1 cellular context compared by ENCODE assay signal in the genomic region with DNA sequence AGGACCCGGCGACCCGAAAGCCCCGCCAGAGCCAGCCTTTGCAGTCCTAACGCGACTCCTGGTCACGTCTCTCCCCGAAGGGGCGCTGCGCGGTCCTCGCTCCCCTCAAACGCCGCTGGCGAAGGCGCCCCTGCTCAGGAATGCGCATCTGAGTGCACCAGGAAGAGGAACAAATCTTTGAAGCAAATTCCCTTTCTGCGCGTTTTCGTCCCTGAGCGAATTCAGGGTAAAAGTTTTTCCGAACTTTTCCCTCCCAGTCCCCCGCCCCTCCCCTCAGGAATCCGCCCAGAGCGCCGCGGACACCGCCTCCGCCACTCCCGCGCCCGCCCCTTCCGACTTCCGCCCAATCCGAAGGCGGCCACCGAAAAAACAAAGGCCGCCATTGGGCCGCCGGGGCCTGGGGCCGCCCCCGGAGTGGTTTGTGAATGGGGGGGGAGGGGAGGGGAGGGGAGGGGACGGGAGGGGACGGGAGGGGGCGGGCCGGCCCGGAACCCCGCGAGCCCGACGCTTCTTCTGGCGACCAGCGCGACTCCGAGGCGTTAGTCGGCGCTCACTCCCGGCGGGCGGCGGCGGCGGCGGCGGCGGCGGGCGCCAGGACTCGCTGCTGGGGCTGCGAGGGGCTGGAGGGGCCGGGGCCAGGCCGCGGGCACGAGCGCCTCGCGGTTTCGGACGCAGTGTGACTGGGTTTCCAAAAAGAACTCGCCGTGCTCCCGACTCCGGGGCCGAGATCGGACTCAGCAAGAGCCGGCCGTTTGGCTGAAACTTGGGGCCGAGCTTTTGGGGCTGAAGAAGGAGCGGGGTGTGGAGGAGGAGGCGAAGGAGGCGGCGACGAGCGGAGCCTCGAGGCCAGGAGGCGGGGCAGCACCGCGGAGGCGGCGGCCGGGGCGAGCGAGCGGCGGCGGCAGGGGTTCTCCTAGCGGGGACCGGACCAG.
TF ChIP-seq lines count a peak whose summit lies in the region.

A gene (plus strand): TSS at position 539 of the 932 bp plus-strand sequence. CDS start 793 bp downstream, outside the sequence.

TF ChIP-seq in HepG2, 621 proteins besides CTCF, POLR2A, EP300 and RAD21 (continued from another document and continues in another):
- TF ChIP-seq, protein P1, sequence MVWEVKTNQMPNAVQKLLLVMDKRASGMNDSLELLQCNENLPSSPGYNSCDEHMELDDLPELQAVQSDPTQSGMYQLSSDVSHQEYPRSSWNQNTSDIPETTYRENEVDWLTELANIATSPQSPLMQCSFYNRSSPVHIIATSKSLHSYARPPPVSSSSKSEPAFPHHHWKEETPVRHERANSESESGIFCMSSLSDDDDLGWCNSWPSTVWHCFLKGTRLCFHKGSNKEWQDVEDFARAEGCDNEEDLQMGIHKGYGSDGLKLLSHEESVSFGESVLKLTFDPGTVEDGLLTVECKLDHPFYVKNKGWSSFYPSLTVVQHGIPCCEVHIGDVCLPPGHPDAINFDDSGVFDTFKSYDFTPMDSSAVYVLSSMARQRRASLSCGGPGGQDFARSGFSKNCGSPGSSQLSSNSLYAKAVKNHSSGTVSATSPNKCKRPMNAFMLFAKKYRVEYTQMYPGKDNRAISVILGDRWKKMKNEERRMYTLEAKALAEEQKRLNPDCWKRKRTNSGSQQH (CRISPR knock-in tag; IDR thresholded peaks at IDR 0.05; ENCODE audit: low read depth), result no peak
- TF ChIP-seq ZNF792 (CRISPR knock-in tag; IDR thresholded peaks at IDR 0.05), result no peak
- TF ChIP-seq NFIB (CRISPR knock-in tag; IDR thresholded peaks at IDR 0.05; ENCODE audit: borderline replicate concordance), result no peak
- 0 out of 2 replicates have a peak, but pooled peaks have one; percentile 57 for TF ChIP-seq ZNF670 (CRISPR knock-in tag; IDR thresholded peaks at IDR 0.05; ENCODE audit: borderline replicate concordance)
- TF ChIP-seq ZNF841 (CRISPR knock-in tag; IDR thresholded peaks at IDR 0.05; ENCODE audit: borderline replicate concordance), result no peak
- TF ChIP-seq, protein P2, sequence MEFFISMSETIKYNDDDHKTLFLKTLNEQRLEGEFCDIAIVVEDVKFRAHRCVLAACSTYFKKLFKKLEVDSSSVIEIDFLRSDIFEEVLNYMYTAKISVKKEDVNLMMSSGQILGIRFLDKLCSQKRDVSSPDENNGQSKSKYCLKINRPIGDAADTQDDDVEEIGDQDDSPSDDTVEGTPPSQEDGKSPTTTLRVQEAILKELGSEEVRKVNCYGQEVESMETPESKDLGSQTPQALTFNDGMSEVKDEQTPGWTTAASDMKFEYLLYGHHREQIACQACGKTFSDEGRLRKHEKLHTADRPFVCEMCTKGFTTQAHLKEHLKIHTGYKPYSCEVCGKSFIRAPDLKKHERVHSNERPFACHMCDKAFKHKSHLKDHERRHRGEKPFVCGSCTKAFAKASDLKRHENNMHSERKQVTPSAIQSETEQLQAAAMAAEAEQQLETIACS (CRISPR knock-in tag; IDR thresholded peaks at IDR 0.05), result peak; percentile 58
- TF ChIP-seq, protein P3, sequence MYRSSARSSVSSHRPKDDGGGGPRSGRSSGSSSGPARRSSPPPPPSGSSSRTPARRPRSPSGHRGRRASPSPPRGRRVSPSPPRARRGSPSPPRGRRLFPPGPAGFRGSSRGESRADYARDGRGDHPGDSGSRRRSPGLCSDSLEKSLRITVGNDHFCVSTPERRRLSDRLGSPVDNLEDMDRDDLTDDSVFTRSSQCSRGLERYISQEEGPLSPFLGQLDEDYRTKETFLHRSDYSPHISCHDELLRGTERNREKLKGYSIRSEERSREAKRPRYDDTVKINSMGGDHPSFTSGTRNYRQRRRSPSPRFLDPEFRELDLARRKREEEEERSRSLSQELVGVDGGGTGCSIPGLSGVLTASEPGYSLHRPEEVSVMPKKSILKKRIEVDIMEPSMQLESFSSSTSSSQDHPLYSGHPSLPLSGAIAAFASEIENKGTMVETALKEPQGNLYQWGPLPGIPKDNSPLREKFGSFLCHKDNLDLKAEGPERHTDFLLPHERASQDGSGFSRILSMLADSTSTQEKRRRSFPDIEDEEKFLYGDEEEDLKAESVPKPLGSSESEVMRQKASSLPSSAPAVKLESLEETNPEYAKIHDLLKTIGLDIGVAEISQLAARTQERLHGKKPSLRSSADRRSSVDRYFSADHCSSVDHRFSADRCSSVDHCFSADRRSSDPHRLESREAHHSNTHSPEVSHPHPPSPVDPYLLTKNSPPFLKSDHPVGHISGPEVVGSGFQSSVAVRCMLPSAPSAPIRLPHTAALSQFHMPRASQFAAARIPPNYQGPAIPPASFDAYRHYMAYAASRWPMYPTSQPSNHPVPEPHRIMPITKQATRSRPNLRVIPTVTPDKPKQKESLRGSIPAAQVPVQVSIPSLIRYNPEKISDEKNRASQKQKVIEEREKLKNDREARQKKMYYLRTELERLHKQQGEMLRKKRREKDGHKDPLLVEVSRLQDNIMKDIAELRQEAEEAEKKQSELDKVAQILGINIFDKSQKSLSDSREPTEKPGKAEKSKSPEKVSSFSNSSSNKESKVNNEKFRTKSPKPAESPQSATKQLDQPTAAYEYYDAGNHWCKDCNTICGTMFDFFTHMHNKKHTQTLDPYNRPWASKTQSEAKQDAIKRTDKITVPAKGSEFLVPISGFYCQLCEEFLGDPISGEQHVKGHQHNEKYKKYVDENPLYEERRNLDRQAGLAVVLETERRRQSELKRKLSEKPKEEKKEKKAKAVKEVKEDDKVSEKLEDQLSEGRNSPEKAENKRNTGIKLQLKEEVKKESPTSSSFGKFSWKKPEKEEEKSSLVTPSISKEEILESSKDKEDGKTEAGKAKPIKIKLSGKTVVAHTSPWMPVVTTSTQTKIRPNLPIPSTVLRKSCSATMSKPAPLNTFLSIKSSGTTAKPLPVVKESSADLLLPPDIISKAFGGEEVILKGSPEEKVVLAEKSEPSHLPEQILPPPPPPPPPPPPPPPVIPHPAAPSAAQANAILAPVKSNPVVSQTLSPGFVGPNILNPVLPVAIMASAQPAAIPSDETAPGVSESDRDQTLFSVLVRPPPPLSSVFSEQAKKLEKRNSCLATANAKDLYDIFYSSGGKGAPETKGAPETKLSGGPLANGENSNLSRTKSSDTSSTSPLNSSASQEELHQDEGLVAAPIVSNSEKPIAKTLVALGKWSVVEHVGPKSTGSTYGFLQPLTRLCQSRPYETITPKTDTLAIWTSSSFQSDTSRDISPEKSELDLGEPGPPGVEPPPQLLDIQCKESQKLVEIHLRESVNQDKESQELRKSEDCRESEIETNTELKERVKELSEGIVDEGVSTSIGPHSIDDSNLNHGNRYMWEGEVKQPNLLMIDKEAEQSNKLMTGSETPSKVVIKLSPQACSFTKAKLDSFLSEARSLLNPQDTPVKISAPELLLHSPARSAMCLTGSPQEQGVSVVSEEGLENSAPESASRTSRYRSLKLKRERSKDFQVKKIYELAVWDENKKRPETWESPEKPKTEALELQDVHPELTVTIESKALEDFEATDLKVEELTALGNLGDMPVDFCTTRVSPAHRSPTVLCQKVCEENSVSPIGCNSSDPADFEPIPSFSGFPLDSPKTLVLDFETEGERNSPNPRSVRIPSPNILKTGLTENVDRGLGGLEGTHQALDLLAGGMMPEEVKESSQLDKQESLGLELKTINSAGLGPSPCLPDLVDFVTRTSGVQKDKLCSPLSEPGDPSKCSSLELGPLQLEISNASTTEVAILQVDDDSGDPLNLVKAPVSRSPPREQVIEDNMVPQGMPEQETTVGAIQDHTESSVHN (CRISPR knock-in tag; IDR thresholded peaks at IDR 0.05), result no peak
- TF ChIP-seq RBM22 (optimal IDR thresholded peaks at IDR 0.05; ENCODE audit: low read length), result no peak
- TF ChIP-seq SOX5 (CRISPR knock-in tag; IDR thresholded peaks at IDR 0.05; ENCODE audit: borderline replicate concordance), result no peak
- TF ChIP-seq ARID2 (CRISPR knock-in tag; IDR thresholded peaks at IDR 0.05; ENCODE audit: borderline replicate concordance), result no peak
- TF ChIP-seq TCF7 (IDR thresholded peaks at IDR 0.05; ENCODE audit: low read depth), result no peak
- peak; percentile 8; the same call in 1 of the 2 replicates for TF ChIP-seq BCL6 (CRISPR knock-in tag; IDR thresholded peaks at IDR 0.05)
- no peak for TF ChIP-seq ZNF547 (CRISPR knock-in tag; IDR thresholded peaks at IDR 0.05)
- no peak for TF ChIP-seq NR2F6 (IDR thresholded peaks at IDR 0.05)
- TF ChIP-seq NR2F6 (CRISPR knock-in tag; IDR thresholded peaks at IDR 0.05), result no peak
- no peak for TF ChIP-seq PAWR (CRISPR knock-in tag; IDR thresholded peaks at IDR 0.05; ENCODE audit: borderline replicate concordance)
- TF ChIP-seq, protein P4, sequence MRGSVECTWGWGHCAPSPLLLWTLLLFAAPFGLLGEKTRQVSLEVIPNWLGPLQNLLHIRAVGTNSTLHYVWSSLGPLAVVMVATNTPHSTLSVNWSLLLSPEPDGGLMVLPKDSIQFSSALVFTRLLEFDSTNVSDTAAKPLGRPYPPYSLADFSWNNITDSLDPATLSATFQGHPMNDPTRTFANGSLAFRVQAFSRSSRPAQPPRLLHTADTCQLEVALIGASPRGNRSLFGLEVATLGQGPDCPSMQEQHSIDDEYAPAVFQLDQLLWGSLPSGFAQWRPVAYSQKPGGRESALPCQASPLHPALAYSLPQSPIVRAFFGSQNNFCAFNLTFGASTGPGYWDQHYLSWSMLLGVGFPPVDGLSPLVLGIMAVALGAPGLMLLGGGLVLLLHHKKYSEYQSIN (CRISPR knock-in tag; IDR thresholded peaks at IDR 0.05; ENCODE audit: borderline replicate concordance), result no peak
- no peak for TF ChIP-seq ZNF570 (CRISPR knock-in tag; IDR thresholded peaks at IDR 0.05; ENCODE audit: borderline replicate concordance)
- TF ChIP-seq, protein P5, sequence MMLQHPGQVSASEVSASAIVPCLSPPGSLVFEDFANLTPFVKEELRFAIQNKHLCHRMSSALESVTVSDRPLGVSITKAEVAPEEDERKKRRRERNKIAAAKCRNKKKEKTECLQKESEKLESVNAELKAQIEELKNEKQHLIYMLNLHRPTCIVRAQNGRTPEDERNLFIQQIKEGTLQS (CRISPR knock-in tag; IDR thresholded peaks at IDR 0.05), result no peak
- TF ChIP-seq, protein P6, sequence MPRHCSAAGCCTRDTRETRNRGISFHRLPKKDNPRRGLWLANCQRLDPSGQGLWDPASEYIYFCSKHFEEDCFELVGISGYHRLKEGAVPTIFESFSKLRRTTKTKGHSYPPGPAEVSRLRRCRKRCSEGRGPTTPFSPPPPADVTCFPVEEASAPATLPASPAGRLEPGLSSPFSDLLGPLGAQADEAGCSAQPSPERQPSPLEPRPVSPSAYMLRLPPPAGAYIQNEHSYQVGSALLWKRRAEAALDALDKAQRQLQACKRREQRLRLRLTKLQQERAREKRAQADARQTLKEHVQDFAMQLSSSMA (CRISPR knock-in tag; IDR thresholded peaks at IDR 0.05), result no peak
- TF ChIP-seq, protein P7, sequence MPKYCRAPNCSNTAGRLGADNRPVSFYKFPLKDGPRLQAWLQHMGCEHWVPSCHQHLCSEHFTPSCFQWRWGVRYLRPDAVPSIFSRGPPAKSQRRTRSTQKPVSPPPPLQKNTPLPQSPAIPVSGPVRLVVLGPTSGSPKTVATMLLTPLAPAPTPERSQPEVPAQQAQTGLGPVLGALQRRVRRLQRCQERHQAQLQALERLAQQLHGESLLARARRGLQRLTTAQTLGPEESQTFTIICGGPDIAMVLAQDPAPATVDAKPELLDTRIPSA (CRISPR knock-in tag; IDR thresholded peaks at IDR 0.05; ENCODE audit: borderline replicate concordance), result no peak
- TF ChIP-seq NR2F1 (CRISPR knock-in tag; IDR thresholded peaks at IDR 0.05), result no peak
- TF ChIP-seq MTF1 (CRISPR knock-in tag; IDR thresholded peaks at IDR 0.05), result no peak
- TF ChIP-seq MZF1 (CRISPR knock-in tag; IDR thresholded peaks at IDR 0.05; ENCODE audit: borderline replicate concordance), result no peak
- TF ChIP-seq, protein P8, sequence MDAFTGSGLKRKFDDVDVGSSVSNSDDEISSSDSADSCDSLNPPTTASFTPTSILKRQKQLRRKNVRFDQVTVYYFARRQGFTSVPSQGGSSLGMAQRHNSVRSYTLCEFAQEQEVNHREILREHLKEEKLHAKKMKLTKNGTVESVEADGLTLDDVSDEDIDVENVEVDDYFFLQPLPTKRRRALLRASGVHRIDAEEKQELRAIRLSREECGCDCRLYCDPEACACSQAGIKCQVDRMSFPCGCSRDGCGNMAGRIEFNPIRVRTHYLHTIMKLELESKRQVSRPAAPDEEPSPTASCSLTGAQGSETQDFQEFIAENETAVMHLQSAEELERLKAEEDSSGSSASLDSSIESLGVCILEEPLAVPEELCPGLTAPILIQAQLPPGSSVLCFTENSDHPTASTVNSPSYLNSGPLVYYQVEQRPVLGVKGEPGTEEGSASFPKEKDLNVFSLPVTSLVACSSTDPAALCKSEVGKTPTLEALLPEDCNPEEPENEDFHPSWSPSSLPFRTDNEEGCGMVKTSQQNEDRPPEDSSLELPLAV (CRISPR knock-in tag; conservative IDR thresholded peaks at IDR 0.05; ENCODE audit: low read depth), result no peak
- TF ChIP-seq, protein P9, sequence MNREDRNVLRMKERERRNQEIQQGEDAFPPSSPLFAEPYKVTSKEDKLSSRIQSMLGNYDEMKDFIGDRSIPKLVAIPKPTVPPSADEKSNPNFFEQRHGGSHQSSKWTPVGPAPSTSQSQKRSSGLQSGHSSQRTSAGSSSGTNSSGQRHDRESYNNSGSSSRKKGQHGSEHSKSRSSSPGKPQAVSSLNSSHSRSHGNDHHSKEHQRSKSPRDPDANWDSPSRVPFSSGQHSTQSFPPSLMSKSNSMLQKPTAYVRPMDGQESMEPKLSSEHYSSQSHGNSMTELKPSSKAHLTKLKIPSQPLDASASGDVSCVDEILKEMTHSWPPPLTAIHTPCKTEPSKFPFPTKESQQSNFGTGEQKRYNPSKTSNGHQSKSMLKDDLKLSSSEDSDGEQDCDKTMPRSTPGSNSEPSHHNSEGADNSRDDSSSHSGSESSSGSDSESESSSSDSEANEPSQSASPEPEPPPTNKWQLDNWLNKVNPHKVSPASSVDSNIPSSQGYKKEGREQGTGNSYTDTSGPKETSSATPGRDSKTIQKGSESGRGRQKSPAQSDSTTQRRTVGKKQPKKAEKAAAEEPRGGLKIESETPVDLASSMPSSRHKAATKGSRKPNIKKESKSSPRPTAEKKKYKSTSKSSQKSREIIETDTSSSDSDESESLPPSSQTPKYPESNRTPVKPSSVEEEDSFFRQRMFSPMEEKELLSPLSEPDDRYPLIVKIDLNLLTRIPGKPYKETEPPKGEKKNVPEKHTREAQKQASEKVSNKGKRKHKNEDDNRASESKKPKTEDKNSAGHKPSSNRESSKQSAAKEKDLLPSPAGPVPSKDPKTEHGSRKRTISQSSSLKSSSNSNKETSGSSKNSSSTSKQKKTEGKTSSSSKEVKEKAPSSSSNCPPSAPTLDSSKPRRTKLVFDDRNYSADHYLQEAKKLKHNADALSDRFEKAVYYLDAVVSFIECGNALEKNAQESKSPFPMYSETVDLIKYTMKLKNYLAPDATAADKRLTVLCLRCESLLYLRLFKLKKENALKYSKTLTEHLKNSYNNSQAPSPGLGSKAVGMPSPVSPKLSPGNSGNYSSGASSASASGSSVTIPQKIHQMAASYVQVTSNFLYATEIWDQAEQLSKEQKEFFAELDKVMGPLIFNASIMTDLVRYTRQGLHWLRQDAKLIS (CRISPR knock-in tag; IDR thresholded peaks at IDR 0.05), result no peak
- TF ChIP-seq, protein P10, sequence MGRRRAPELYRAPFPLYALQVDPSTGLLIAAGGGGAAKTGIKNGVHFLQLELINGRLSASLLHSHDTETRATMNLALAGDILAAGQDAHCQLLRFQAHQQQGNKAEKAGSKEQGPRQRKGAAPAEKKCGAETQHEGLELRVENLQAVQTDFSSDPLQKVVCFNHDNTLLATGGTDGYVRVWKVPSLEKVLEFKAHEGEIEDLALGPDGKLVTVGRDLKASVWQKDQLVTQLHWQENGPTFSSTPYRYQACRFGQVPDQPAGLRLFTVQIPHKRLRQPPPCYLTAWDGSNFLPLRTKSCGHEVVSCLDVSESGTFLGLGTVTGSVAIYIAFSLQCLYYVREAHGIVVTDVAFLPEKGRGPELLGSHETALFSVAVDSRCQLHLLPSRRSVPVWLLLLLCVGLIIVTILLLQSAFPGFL (CRISPR knock-in tag; IDR thresholded peaks at IDR 0.05), result no peak
- TF ChIP-seq, protein P11, sequence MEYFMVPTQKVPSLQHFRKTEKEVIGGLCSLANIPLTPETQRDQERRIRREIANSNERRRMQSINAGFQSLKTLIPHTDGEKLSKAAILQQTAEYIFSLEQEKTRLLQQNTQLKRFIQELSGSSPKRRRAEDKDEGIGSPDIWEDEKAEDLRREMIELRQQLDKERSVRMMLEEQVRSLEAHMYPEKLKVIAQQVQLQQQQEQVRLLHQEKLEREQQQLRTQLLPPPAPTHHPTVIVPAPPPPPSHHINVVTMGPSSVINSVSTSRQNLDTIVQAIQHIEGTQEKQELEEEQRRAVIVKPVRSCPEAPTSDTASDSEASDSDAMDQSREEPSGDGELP (IDR thresholded peaks at IDR 0.05; ENCODE audit: borderline replicate concordance, low read depth), result no peak
- TF ChIP-seq ZNF564 (CRISPR knock-in tag; IDR thresholded peaks at IDR 0.05), result no peak
